In the genomic region with DNA sequence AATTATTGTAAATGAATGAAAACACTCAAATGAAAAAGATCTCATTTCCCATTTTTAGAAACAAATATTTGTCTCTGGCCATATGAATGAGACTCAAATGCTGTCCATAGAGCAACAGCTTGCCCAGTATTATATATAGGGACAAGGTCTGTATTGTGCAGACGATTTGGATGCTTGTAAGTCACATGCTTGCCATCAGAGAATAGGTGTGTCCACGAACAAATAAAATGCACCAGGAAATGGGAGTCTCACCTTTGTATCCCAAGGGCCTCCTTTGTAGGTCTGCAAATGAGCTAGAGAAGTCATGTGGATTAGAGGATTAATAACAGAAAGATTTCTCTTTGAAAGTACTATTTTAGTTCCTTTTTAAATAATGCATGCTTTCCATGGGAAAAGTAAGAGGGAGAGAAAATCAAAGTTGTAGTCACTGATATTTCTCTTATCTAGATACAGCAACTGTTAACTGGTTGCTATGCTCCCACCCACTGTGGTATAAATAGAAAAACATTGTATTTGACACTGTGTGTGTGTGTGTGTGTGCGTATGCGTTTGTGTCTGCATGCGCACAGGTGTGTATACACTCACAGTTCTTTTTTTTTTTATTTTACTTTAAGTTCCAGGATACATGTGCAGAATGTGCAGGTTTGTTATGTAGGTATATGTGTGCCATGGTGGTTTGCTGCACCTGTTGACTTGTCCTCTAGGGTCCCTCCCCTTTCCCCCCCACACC, we compare ENCODE assay signal across 15 cellular contexts.
DNase-seq lines count a peak whose midpoint lies in the region; ATAC-seq and TF ChIP-seq lines count a peak whose summit lies in the region.
"Had no signal": no experiment of that assay in that cellular context is flagged by ENCODE, and none has a peak within 500 bp of the region (broad histone marks: within the 10 kb centered on the region; RNA-seq: fewer than 3 reads in every experiment).

No MANE protein-coding gene starts in this region.

- no peaks in the 10 kb centered on the region for H3K9me3 Mint-ChIP-seq in GM23338

- intact Hi-C loops in mucosa of descending colon (cut with DNase I, micrococcal nuclease), result no loop called here
- intact Hi-C loops in left cardiac atrium (cut with DNase I), result no loop called here

- no peaks in the 10 kb centered on the region for H3K4me1 Mint-ChIP-seq in GM23338
- H3K4me1 Mint-ChIP-seq: CD4-positive, alpha-beta memory T cell had no signal

- peaks cover 1% of the 10 kb centered on the region for H3K27me3 Mint-ChIP-seq in GM23338 (ENCODE audit: insufficient read depth, low read depth, poor library complexity)
- H3K27me3 Mint-ChIP-seq: CD4-positive, alpha-beta memory T cell had no signal

- no peaks in the 10 kb centered on the region for H4K20me1 ChIP-seq in GM23338 (replicated peaks; ENCODE audit: insufficient read depth)

- no peaks in the 10 kb centered on the region for H3K27me3 ChIP-seq in GM23338 (ENCODE audit: insufficient read depth)

- no peak overlapping the region for H3K4me3 Mint-ChIP-seq in GM23338
- H3K4me3 Mint-ChIP-seq: CD4-positive, alpha-beta memory T cell had no signal

- no peak overlapping the region for H3K27ac Mint-ChIP-seq in GM23338
- H3K27ac Mint-ChIP-seq: CD4-positive, alpha-beta memory T cell had no signal

- H3K4me1 ChIP-seq in GM23338 (ENCODE audit: insufficient read depth) (no peaks in the 10 kb centered on the region), mucosa of descending colon (ENCODE audit: low read depth) (no peaks in the 10 kb centered on the region)

- H3K36me3 ChIP-seq in GM23338 (ENCODE audit: insufficient read depth) (no peaks in the 10 kb centered on the region), mucosa of descending colon (ENCODE audit: low read depth) (no peaks in the 10 kb centered on the region)

- H3F3A ChIP-seq in GM23338 (replicated peaks; ENCODE audit: low read depth), result no peaks in the 10 kb centered on the region

- no peaks in the 10 kb centered on the region for H3K79me2 ChIP-seq in GM23338 (replicated peaks; ENCODE audit: insufficient read depth)

- no peaks in the 10 kb centered on the region; the same call in 1 of the 2 replicates for H3K9me2 ChIP-seq in GM23338 (ENCODE audit: insufficient read depth)

- H3K4me3 ChIP-seq in GM23338, result no peak overlapping the region
- no peak overlapping the region for H3K4me3 ChIP-seq in mucosa of descending colon

- H3K36me3 Mint-ChIP-seq in GM23338 (ENCODE audit: low read depth), result no peaks in the 10 kb centered on the region
- H3K36me3 Mint-ChIP-seq: CD4-positive, alpha-beta memory T cell had no signal

- 0 out of 2 replicates have a peak overlapping the region, but pooled peaks have one; percentile 32 for H2AFZ ChIP-seq in GM23338

- no peak for TF ChIP-seq CTCF in GM23338 (conservative IDR thresholded peaks at IDR 0.05; ENCODE audit: low read depth in 2 of 2)
- no peak for TF ChIP-seq CTCF in mucosa of descending colon (IDR thresholded peaks at IDR 0.05)

- no peak overlapping the region for H3K4me2 ChIP-seq in GM23338

- no peak overlapping the region for H3K27ac ChIP-seq in GM23338 (ENCODE audit: low read depth)

- ATAC-seq in GM23338 (no peak), mucosa of descending colon (peak; percentile 97), left cardiac atrium (no peak), GM21825 (IDR thresholded peaks at IDR 0.05; ENCODE audit: unreplicated experiment) (no peak)

- DNase-seq in GM23338 (ENCODE audit: low spot score), result no peak
- peak; percentile 57 for DNase-seq in NCI-H748 (lab: John Stamatoyannopoulos, UW; ENCODE audit: unreplicated experiment)
- DNase-seq in mucosa of descending colon, result peak in 1 of 3 donors; percentile 38
- no peak for DNase-seq in SW 1271 (lab: John Stamatoyannopoulos, UW)
- no peak for DNase-seq in left cardiac atrium
- DNase-seq: C1 segment of cervical spinal cord; Calu3; CD4-positive, alpha-beta memory T cell; COR-L47; DMS79; EL; GF-D8; H7; HCEC 1CT had no signal

- no peaks in the 10 kb centered on the region for H3K9me3 ChIP-seq in mucosa of descending colon

TF ChIP-seq in GM23338, 12 proteins besides CTCF, POLR2A, EP300 and RAD21 (continues in another document):
- TF ChIP-seq, protein P1, sequence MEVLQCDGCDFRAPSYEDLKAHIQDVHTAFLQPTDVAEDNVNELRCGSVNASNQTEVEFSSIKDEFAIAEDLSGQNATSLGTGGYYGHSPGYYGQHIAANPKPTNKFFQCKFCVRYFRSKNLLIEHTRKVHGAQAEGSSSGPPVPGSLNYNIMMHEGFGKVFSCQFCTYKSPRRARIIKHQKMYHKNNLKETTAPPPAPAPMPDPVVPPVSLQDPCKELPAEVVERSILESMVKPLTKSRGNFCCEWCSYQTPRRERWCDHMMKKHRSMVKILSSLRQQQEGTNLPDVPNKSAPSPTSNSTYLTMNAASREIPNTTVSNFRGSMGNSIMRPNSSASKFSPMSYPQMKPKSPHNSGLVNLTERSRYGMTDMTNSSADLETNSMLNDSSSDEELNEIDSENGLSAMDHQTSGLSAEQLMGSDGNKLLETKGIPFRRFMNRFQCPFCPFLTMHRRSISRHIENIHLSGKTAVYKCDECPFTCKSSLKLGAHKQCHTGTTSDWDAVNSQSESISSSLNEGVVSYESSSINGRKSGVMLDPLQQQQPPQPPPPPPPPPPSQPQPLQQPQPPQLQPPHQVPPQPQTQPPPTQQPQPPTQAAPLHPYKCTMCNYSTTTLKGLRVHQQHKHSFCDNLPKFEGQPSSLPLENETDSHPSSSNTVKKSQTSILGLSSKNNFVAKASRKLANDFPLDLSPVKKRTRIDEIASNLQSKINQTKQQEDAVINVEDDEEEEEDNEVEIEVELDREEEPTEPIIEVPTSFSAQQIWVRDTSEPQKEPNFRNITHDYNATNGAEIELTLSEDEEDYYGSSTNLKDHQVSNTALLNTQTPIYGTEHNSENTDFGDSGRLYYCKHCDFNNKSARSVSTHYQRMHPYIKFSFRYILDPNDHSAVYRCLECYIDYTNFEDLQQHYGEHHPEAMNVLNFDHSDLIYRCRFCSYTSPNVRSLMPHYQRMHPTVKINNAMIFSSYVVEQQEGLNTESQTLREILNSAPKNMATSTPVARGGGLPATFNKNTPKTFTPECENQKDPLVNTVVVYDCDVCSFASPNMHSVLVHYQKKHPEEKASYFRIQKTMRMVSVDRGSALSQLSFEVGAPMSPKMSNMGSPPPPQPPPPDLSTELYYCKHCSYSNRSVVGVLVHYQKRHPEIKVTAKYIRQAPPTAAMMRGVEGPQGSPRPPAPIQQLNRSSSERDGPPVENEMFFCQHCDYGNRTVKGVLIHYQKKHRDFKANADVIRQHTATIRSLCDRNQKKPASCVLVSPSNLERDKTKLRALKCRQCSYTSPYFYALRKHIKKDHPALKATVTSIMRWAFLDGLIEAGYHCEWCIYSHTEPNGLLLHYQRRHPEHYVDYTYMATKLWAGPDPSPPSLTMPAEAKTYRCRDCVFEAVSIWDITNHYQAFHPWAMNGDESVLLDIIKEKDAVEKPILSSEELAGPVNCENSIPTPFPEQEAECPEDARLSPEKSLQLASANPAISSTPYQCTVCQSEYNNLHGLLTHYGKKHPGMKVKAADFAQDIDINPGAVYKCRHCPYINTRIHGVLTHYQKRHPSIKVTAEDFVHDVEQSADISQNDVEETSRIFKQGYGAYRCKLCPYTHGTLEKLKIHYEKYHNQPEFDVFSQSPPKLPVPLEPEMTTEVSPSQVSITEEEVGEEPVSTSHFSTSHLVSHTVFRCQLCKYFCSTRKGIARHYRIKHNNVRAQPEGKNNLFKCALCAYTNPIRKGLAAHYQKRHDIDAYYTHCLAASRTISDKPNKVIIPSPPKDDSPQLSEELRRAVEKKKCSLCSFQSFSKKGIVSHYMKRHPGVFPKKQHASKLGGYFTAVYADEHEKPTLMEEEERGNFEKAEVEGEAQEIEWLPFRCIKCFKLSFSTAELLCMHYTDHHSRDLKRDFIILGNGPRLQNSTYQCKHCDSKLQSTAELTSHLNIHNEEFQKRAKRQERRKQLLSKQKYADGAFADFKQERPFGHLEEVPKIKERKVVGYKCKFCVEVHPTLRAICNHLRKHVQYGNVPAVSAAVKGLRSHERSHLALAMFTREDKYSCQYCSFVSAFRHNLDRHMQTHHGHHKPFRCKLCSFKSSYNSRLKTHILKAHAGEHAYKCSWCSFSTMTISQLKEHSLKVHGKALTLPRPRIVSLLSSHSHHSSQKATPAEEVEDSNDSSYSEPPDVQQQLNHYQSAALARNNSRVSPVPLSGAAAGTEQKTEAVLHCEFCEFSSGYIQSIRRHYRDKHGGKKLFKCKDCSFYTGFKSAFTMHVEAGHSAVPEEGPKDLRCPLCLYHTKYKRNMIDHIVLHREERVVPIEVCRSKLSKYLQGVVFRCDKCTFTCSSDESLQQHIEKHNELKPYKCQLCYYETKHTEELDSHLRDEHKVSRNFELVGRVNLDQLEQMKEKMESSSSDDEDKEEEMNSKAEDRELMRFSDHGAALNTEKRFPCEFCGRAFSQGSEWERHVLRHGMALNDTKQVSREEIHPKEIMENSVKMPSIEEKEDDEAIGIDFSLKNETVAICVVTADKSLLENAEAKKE (CRISPR knock-in tag; IDR thresholded peaks at IDR 0.05), result no peak
- TF ChIP-seq, protein P2, sequence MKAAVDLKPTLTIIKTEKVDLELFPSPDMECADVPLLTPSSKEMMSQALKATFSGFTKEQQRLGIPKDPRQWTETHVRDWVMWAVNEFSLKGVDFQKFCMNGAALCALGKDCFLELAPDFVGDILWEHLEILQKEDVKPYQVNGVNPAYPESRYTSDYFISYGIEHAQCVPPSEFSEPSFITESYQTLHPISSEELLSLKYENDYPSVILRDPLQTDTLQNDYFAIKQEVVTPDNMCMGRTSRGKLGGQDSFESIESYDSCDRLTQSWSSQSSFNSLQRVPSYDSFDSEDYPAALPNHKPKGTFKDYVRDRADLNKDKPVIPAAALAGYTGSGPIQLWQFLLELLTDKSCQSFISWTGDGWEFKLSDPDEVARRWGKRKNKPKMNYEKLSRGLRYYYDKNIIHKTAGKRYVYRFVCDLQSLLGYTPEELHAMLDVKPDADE (IDR thresholded peaks at IDR 0.05), result no peak
- TF ChIP-seq EZH2 (IDR thresholded peaks at IDR 0.05; ENCODE audit: low read depth, unreplicated experiment) (no peak), POLR2AphosphoS5 (IDR thresholded peaks at IDR 0.05; ENCODE audit: low read depth) (no peak), JUNB (IDR thresholded peaks at IDR 0.05; ENCODE audit: unreplicated experiment) (no peak), ZNF114 (CRISPR knock-in tag; IDR thresholded peaks at IDR 0.05) (no peak), STAT1 (IDR thresholded peaks at IDR 0.05; ENCODE audit: unreplicated experiment) (no peak), EZH2phosphoT487 (IDR thresholded peaks at IDR 0.05; ENCODE audit: unreplicated experiment) (no peak), NANOG (IDR thresholded peaks at IDR 0.05; ENCODE audit: borderline replicate concordance) (no peak)
